In genomic region chr9:2570615-2571479, GRCh38 we compare ENCODE assay signal across 9 cellular contexts. TPM values are rescaled to one million over a fixed set of nuclear protein-coding genes. Genes with fewer than 3 reads are reported as not detected.
DNase-seq lines count a peak whose midpoint lies in the region; ATAC-seq and TF ChIP-seq lines count a peak whose summit lies in the region.
"Had no signal": no experiment of that assay in that cellular context is flagged by ENCODE, and none has a peak within 500 bp of the region (broad histone marks: within the 10 kb centered on the region; RNA-seq: fewer than 3 reads in every experiment).

No MANE protein-coding gene starts in this region.

- TF ChIP-seq POLR2A in right lobe of liver (IDR thresholded peaks at IDR 0.05) = no peak
- TF ChIP-seq POLR2A in testis (IDR thresholded peaks at IDR 0.05) = no peak

- H3K4me1 ChIP-seq in right lobe of liver (peaks cover 0 to 12% (median 4%) of the 10 kb centered on the region in 4 donors), testis (peaks cover 10% of the 10 kb centered on the region)

- H3K4me3 ChIP-seq in astrocyte of the spinal cord (ENCODE audit: low read depth, low read length) = no peak overlapping the region
- H3K4me3 ChIP-seq in right lobe of liver = peak overlapping the region in 2 of 3 donors; percentile 6 to 12
- H3K4me3 ChIP-seq in testis = no peak overlapping the region
- H3K4me3 ChIP-seq: dorsolateral prefrontal cortex had no signal

- 22% methylated on average over 7 of the region's 7 CpGs for WGBS in right lobe of liver (ENCODE audit: insufficient coverage, low coverage, low lambda C conversion rate, missing lambda C conversion rate)
- 34 to 39% methylated on average over 7 of the region's 7 CpGs for WGBS in testis, 2 donors

- peak overlapping the region in 1 of 3 donors; percentile 54 for H3K27ac ChIP-seq in right lobe of liver
- H3K27ac ChIP-seq in testis = no peak overlapping the region
- H3K27ac ChIP-seq: dorsolateral prefrontal cortex had no signal

- in situ Hi-C loops in astrocyte of the spinal cord (cut with HindIII; ENCODE audit: low sequenced_read_pairs) = no loop called here

- intact Hi-C loops in right lobe of liver (cut with DNase I) (no loop called here), testis (cut with DNase I; ENCODE audit: low total_unique reads) (no loop called here)

- DNase-seq in Ammon's horn (ENCODE audit: low spot score) = peak; percentile 29
- peak; percentile 74 for DNase-seq in NCI-H345 (lab: John Stamatoyannopoulos, UW)
- peak; percentile 82 for DNase-seq in astrocyte of the spinal cord (ENCODE audit: low read depth, low spot score)
- DNase-seq in right lobe of liver = peak; percentile 92 to 93 (median 93)
- peak; percentile 88 for DNase-seq in testis
- DNase-seq in GM19240 (ENCODE audit: insufficient read length, low spot score) = no peak

- no peaks in the 10 kb centered on the region for H3K9me3 ChIP-seq in right lobe of liver
- no peaks in the 10 kb centered on the region for H3K9me3 ChIP-seq in testis

- ATAC-seq in GM18861 (IDR thresholded peaks at IDR 0.05; ENCODE audit: unreplicated experiment) (peak; percentile 91), HG03159 (IDR thresholded peaks at IDR 0.05; ENCODE audit: unreplicated experiment) (peak; percentile 87), right lobe of liver (peak; percentile 95 to 99 (median 96))

- no peaks in the 10 kb centered on the region for H3K27me3 ChIP-seq in right lobe of liver
- no peaks in the 10 kb centered on the region for H3K27me3 ChIP-seq in testis
- H3K27me3 ChIP-seq: dorsolateral prefrontal cortex had no signal

- TF ChIP-seq CTCF in astrocyte of the spinal cord (IDR thresholded peaks at IDR 0.05; ENCODE audit: low read depth, low read length) (no peak), right lobe of liver (IDR thresholded peaks at IDR 0.05) (no peak), testis (IDR thresholded peaks at IDR 0.05) (no peak)

- H3K36me3 ChIP-seq in right lobe of liver (no peaks in the 10 kb centered on the region), testis (ENCODE audit: low read depth, missing control alignments) (no peaks in the 10 kb centered on the region)

RNA-seq across cellular contexts. Expression of gene VLDLR, which starts 50.7 kb away (rescaled TPM):
- total RNA-seq in right lobe of liver (10 to 100 TPM in 1 of 6 experiments, 1 to 10 TPM in 4, under 1 TPM in 1; 0.72 to 12.9 (median 3.5) TPM), testis (10 to 100 TPM; 15.6 to 17.4 TPM)
- polyA plus RNA-seq in testis (ENCODE audit: insufficient read depth, low read depth, low replicate concordance) = 30.0 TPM

Comparison
In these comparisons a context has a peak if more than half of its experiments do, and no peak if none do; other contexts are left out.
1. H3K4me3 ChIP-seq: peak in right lobe of liver (2 of 3); none in astrocyte of the spinal cord (single experiment) and testis (0 of 2).
2. Peak in every context shown above with its lines, with median percentiles within 50 percentile points of each other: ATAC-seq.